In genomic region chr19:42363614-42364346, GRCh38 we compare ENCODE assay signal across 17 cellular contexts. TPM values are rescaled to one million over a fixed set of nuclear protein-coding genes. Genes with fewer than 3 reads are reported as not detected.
DNase-seq lines count a peak whose midpoint lies in the region; ATAC-seq, FAIRE-seq and TF ChIP-seq lines count a peak whose summit lies in the region.
"Had no signal": no experiment of that assay in that cellular context is flagged by ENCODE, and none has a peak within 500 bp of the region (broad histone marks: within the 10 kb centered on the region; RNA-seq: fewer than 3 reads in every experiment).

No MANE protein-coding gene starts in this region.

- H3K4me3 Mint-ChIP-seq in activated naive CD8-positive, alpha-beta T cell treated with anti-CD3 and anti-CD28 coated beads, Interleukin-2, amount 10 ng/mL, durations not matched to agents 7 days and 5 days: no peak overlapping the region
- H3K4me3 Mint-ChIP-seq in activated naive CD8-positive, alpha-beta T cell treated with anti-CD3 and anti-CD28 coated beads for 36 hours: no peak overlapping the region

- H3K4me2 ChIP-seq in PC-9: no peak overlapping the region

- H3K27me3 ChIP-seq in Peyer's patch (no peaks in the 10 kb centered on the region), layer of hippocampus (ENCODE audit: control insufficient read depth, insufficient read depth, low read length) (no peaks in the 10 kb centered on the region), small intestine (ENCODE audit: control insufficient read depth in 2 of 2, insufficient read depth in 2 of 2, low read length in 2 of 2) (no peaks in the 10 kb centered on the region), PC-9 (ENCODE audit: insufficient read depth, low read depth) (no peaks in the 10 kb centered on the region)

- H3F3A ChIP-seq in PC-9 (ENCODE audit: insufficient read depth, low read depth): no peaks in the 10 kb centered on the region

- no peak overlapping the region for H2AFZ ChIP-seq in PC-9

- peaks cover 3% of the 10 kb centered on the region for H3K9me3 Mint-ChIP-seq in activated naive CD8-positive, alpha-beta T cell treated with anti-CD3 and anti-CD28 coated beads, Interleukin-2, amount 10 ng/mL, durations not matched to agents 7 days and 5 days
- H3K9me3 Mint-ChIP-seq in activated naive CD8-positive, alpha-beta T cell treated with anti-CD3 and anti-CD28 coated beads for 36 hours: no peaks in the 10 kb centered on the region

- H3K27me3 Mint-ChIP-seq in activated naive CD8-positive, alpha-beta T cell treated with anti-CD3 and anti-CD28 coated beads, Interleukin-2, amount 10 ng/mL, durations not matched to agents 7 days and 5 days: no peaks in the 10 kb centered on the region
- no peaks in the 10 kb centered on the region for H3K27me3 Mint-ChIP-seq in activated naive CD8-positive, alpha-beta T cell treated with anti-CD3 and anti-CD28 coated beads for 36 hours

- no peaks in the 10 kb centered on the region for H4K20me1 ChIP-seq in PC-9 (ENCODE audit: insufficient read depth)

- WGBS in small intestine, 3 donors: 86 to 93% (median 88%) methylated on average over 17 of the region's 17 CpGs

- DNase-seq in activated naive CD8-positive, alpha-beta T cell treated with anti-CD3 and anti-CD28 coated beads, Interleukin-2, amount 10 ng/mL, durations not matched to agents 7 days and 5 days: no peak
- no peak for DNase-seq in activated naive CD8-positive, alpha-beta T cell treated with anti-CD3 and anti-CD28 coated beads for 36 hours
- DNase-seq in Peyer's patch (peak in 2 of 3 donors; percentile 69 to 72), small intestine (no peak), NCI-H774 (lab: John Stamatoyannopoulos, UW) (no peak), kidney glomerular epithelial cell (lab: John Stamatoyannopoulos, UW) (no peak), PC-9 (no peak)
- DNase-seq: ACHN; activated CD4-positive, alpha-beta T cell treated with anti-CD3 and anti-CD28 coated beads, Interleukin-2, amount 50 U/mL, for 1 hour; dermis blood vessel endothelial cell; mesenchymal stem cell; NCI-H2171; stimulated activated CD4-positive, alpha-beta T cell treated with anti-CD3 and anti-CD28 coated beads, Interleukin-12 subunit alpha, Interleukin-12 subunit beta, amount 100 ng/mL, for 4 hours had no signal

- CTCF ChIA-PET in PC-9 (lab: Charles Lee): no interaction called here

- H3K27ac ChIP-seq in Peyer's patch: peak overlapping the region in 2 of 4 donors; percentile 53 to 72
- H3K27ac ChIP-seq in layer of hippocampus (ENCODE audit: low read depth, low read length): peak overlapping the region; percentile 60
- H3K27ac ChIP-seq in small intestine (ENCODE audit: low read depth in 1 of 2, low read length in 1 of 2): no peak overlapping the region
- no peak overlapping the region for H3K27ac ChIP-seq in PC-9
- H3K27ac ChIP-seq: thoracic aorta had no signal

- H3K4me1 ChIP-seq in Peyer's patch (peaks cover 0 to 11% (median 3%) of the 10 kb centered on the region in 4 donors), small intestine (ENCODE audit: control insufficient read depth in 2 of 2, insufficient read depth in 1 of 2, low read depth in 1 of 2, low read length in 1 of 2) (no peaks in the 10 kb centered on the region), PC-9 (replicated peaks; ENCODE audit: insufficient read depth) (no peaks in the 10 kb centered on the region)

- TF ChIP-seq POLR2A in Peyer's patch (IDR thresholded peaks at IDR 0.05): no peak

- intact Hi-C loops in PC-9 (cut with micrococcal nuclease; ENCODE audit: unreplicated experiment): no loop called here

- no peaks in the 10 kb centered on the region for H3K9me2 ChIP-seq in PC-9 (ENCODE audit: insufficient read depth)

- FAIRE-seq in small intestine (lab: Jason Lieb, UNC): no peak

- TF ChIP-seq CTCF in Peyer's patch (IDR thresholded peaks at IDR 0.05): no peak
- no peak for TF ChIP-seq CTCF in PC-9 (conservative IDR thresholded peaks at IDR 0.05)

- no peak for ATAC-seq in activated naive CD8-positive, alpha-beta T cell treated with anti-CD3 and anti-CD28 coated beads, Interleukin-2, amount 10 ng/mL, durations not matched to agents 7 days and 5 days (ENCODE audit: low read depth)

- H3K27ac Mint-ChIP-seq in activated naive CD8-positive, alpha-beta T cell treated with anti-CD3 and anti-CD28 coated beads, Interleukin-2, amount 10 ng/mL, durations not matched to agents 7 days and 5 days: peak overlapping the region; percentile 40
- H3K27ac Mint-ChIP-seq in activated naive CD8-positive, alpha-beta T cell treated with anti-CD3 and anti-CD28 coated beads for 36 hours: no peak overlapping the region

- H3K36me3 ChIP-seq in Peyer's patch (peaks cover 0 to 22% (median 0%) of the 10 kb centered on the region in 3 donors), small intestine (ENCODE audit: control insufficient read depth in 2 of 2, insufficient read depth in 2 of 2, low read length in 2 of 2) (peaks cover 0 to 3% of the 10 kb centered on the region in 2 donors), PC-9 (ENCODE audit: low read depth) (no peaks in the 10 kb centered on the region)
- H3K36me3 ChIP-seq: thoracic aorta had no signal

- POLR2A ChIA-PET in activated naive CD8-positive, alpha-beta T cell treated with anti-CD3 and anti-CD28 coated beads, Interleukin-2, amount 10 ng/mL, durations not matched to agents 7 days and 5 days (lab: Charles Lee): no interaction called here
- POLR2A ChIA-PET in PC-9 (lab: Charles Lee; ENCODE audit: unreplicated experiment): no interaction called here

- H3K36me3 Mint-ChIP-seq in activated naive CD8-positive, alpha-beta T cell treated with anti-CD3 and anti-CD28 coated beads, Interleukin-2, amount 10 ng/mL, durations not matched to agents 7 days and 5 days: peaks cover 11% of the 10 kb centered on the region
- peaks cover 6% of the 10 kb centered on the region for H3K36me3 Mint-ChIP-seq in activated naive CD8-positive, alpha-beta T cell treated with anti-CD3 and anti-CD28 coated beads for 36 hours

- H3K9me3 ChIP-seq in Peyer's patch (no peaks in the 10 kb centered on the region), small intestine (ENCODE audit: control insufficient read depth, low read depth) (no peaks in the 10 kb centered on the region), PC-9 (ENCODE audit: insufficient read depth, low read depth) (no peaks in the 10 kb centered on the region; the same call in 1 of the 2 replicates)
- H3K9me3 ChIP-seq: thoracic aorta had no signal

- no peaks in the 10 kb centered on the region for H3K79me2 ChIP-seq in PC-9 (ENCODE audit: low read depth)

- H3K4me1 Mint-ChIP-seq in activated naive CD8-positive, alpha-beta T cell treated with anti-CD3 and anti-CD28 coated beads, Interleukin-2, amount 10 ng/mL, durations not matched to agents 7 days and 5 days: peaks cover under 1% of the 10 kb centered on the region
- no peaks in the 10 kb centered on the region for H3K4me1 Mint-ChIP-seq in activated naive CD8-positive, alpha-beta T cell treated with anti-CD3 and anti-CD28 coated beads for 36 hours

- BruUV-seq in PC-9 (replicated peaks; lab: Mats Ljungman, UMichigan): no TSS peak

- H3K4me3 ChIP-seq in Peyer's patch (no peak overlapping the region), small intestine (ENCODE audit: low read depth in 1 of 2, low read length in 2 of 2) (no peak overlapping the region), PC-9 (no peak overlapping the region)
- H3K4me3 ChIP-seq: thoracic aorta had no signal

RNA-seq across cellular contexts. Expression of gene CNFN, which starts 26.3 kb away (rescaled TPM):
- not detected for total RNA-seq in activated naive CD8-positive, alpha-beta T cell treated with anti-CD3 and anti-CD28 coated beads, Interleukin-2, amount 10 ng/mL, durations not matched to agents 7 days and 5 days
- total RNA-seq in activated naive CD8-positive, alpha-beta T cell treated with anti-CD3 and anti-CD28 coated beads for 36 hours: not detected
- total RNA-seq in Peyer's patch: 1 to 10 TPM in 1 of 4 donors, not detected in 3; 3.8 TPM
- polyA plus RNA-seq in small intestine: 1 to 10 TPM; 5.8 to 10.0 (median 8.1) TPM
- total RNA-seq in PC-9 (2021): 4.9 and 7.8 TPM in 2 replicates
- total RNA-seq: dermis blood vessel endothelial cell; osteocyte; T-helper 1 cell treated with Interleukin-12 subunit alpha and Interleukin-12 subunit beta and Interleukin-4 antibody, amounts not matched to agents 30 ng/mL and 1 ng/mL, for 36 hours; thoracic aorta had no signal

RNA-seq across cellular contexts. Expression of gene MEGF8, which starts 38.3 kb away (rescaled TPM):
- total RNA-seq in activated naive CD8-positive, alpha-beta T cell treated with anti-CD3 and anti-CD28 coated beads, Interleukin-2, amount 10 ng/mL, durations not matched to agents 7 days and 5 days: 1 to 10 TPM; 8.5 to 9.3 TPM
- total RNA-seq in activated naive CD8-positive, alpha-beta T cell treated with anti-CD3 and anti-CD28 coated beads for 36 hours: 1 to 10 TPM; 6.8 to 7.6 TPM
- total RNA-seq in Peyer's patch (10 to 100 TPM; 12.3 to 30.8 (median 22.3) TPM), PC-9 (2021) (40.6 and 49.0 TPM in 2 replicates)
- 10 to 100 TPM in 1 of 3 donors, 1 to 10 TPM in 2; 2.4 to 10.2 (median 3.6) TPM for polyA plus RNA-seq in small intestine

RNA-seq across cellular contexts. Expression of gene TMEM145, which starts 50.7 kb away (rescaled TPM):
- total RNA-seq in activated naive CD8-positive, alpha-beta T cell treated with anti-CD3 and anti-CD28 coated beads, Interleukin-2, amount 10 ng/mL, durations not matched to agents 7 days and 5 days: under 1 TPM; 0.54 to 0.94 TPM
- 1 to 10 TPM; 1.1 to 3.2 TPM for total RNA-seq in activated naive CD8-positive, alpha-beta T cell treated with anti-CD3 and anti-CD28 coated beads for 36 hours
- total RNA-seq in Peyer's patch (not detected), PC-9 (2021) (1.2 and 1.7 TPM in 2 replicates)
- polyA plus RNA-seq in small intestine: 1 to 10 TPM in 1 of 3 donors, not detected in 2; 1.1 TPM
- total RNA-seq: dermis blood vessel endothelial cell, thoracic aorta had no signal

Comparison
In these comparisons a context has a peak if more than half of its experiments do, and no peak if none do; other contexts are left out.
1. DNase-seq: peak in Peyer's patch (2 of 3); none in activated naive CD8-positive, alpha-beta T cell treated with anti-CD3 and anti-CD28 coated beads, Interleukin-2, amount 10 ng/mL, durations not matched to agents 7 days and 5 days (single experiment), activated naive CD8-positive, alpha-beta T cell treated with anti-CD3 and anti-CD28 coated beads for 36 hours (single experiment), small intestine (single experiment), NCI-H774 (single experiment), kidney glomerular epithelial cell (single experiment) and PC-9 (0 of 2).